Comparison of ENCODE assay signal across 1 cellular context in genomic region chr5:37840036-37840909, GRCh38.
A peak's percentile ranks its signal among the peaks of the same experiment; 100 is the strongest.
TF ChIP-seq lines count a peak whose summit lies in the region.

Gene GDNF, minus strand, starts transcription at chr5:37840041. Its CDS starts 5,245 bp downstream, at chr5:37834796.

TF ChIP-seq in HepG2, 621 proteins besides CTCF, POLR2A, EP300 and RAD21 (continued from another document and continues in another):
- TF ChIP-seq ATF3 (CRISPR knock-in tag; IDR thresholded peaks at IDR 0.05) (no peak), ZBTB14 (CRISPR knock-in tag; IDR thresholded peaks at IDR 0.05) (0 out of 2 replicates have a peak, but pooled peaks have one; percentile 22), IRF9 (CRISPR knock-in tag; IDR thresholded peaks at IDR 0.05; ENCODE audit: borderline replicate concordance) (no peak), NFKB2 (CRISPR knock-in tag; IDR thresholded peaks at IDR 0.05; ENCODE audit: borderline replicate concordance) (no peak; the same call in 1 of the 2 replicates), ZNF766 (CRISPR knock-in tag; IDR thresholded peaks at IDR 0.05; ENCODE audit: borderline replicate concordance) (0 out of 2 replicates have a peak, but pooled peaks have one; percentile 35), ZNF800 (CRISPR knock-in tag; IDR thresholded peaks at IDR 0.05) (peak; percentile 94), CSRNP1 (CRISPR knock-in tag; IDR thresholded peaks at IDR 0.05) (peak; percentile 43; the same call in 1 of the 2 replicates), ZNF446 (CRISPR knock-in tag; IDR thresholded peaks at IDR 0.05) (no peak), ZNF335 (CRISPR knock-in tag; IDR thresholded peaks at IDR 0.05) (no peak), IKZF1 (IDR thresholded peaks at IDR 0.05) (no peak), JUND (CRISPR knock-in tag; IDR thresholded peaks at IDR 0.05) (0 out of 2 replicates have a peak, but pooled peaks have one; percentile 10), GATAD2A (CRISPR knock-in tag; IDR thresholded peaks at IDR 0.05) (no peak), TFDP1 (CRISPR knock-in tag; IDR thresholded peaks at IDR 0.05; ENCODE audit: borderline replicate concordance) (peak; percentile 93), FOXO1 (CRISPR knock-in tag; IDR thresholded peaks at IDR 0.05) (no peak), BRF2 (CRISPR knock-in tag; IDR thresholded peaks at IDR 0.05) (no peak), ESRRA (CRISPR knock-in tag; IDR thresholded peaks at IDR 0.05; ENCODE audit: low read depth) (no peak), JUN (CRISPR knock-in tag; IDR thresholded peaks at IDR 0.05) (no peak), ZZZ3 (CRISPR knock-in tag; IDR thresholded peaks at IDR 0.05; ENCODE audit: borderline replicate concordance) (no peak), NCOA5 (CRISPR knock-in tag; IDR thresholded peaks at IDR 0.05) (no peak), YY1 (IDR thresholded peaks at IDR 0.05; ENCODE audit: insufficient read depth, insufficient replicate concordance, low read depth, low read length) (no peak), REXO4 (CRISPR knock-in tag; IDR thresholded peaks at IDR 0.05; ENCODE audit: borderline replicate concordance) (peak; percentile 61; the same call in 1 of the 2 replicates), YEATS2 (CRISPR knock-in tag; IDR thresholded peaks at IDR 0.05; ENCODE audit: borderline replicate concordance) (0 out of 2 replicates have a peak, but pooled peaks have one; percentile 21), ISL2 (CRISPR knock-in tag; IDR thresholded peaks at IDR 0.05) (no peak), ZBTB2 (CRISPR knock-in tag; IDR thresholded peaks at IDR 0.05; ENCODE audit: low read depth) (no peak), ZFP36L2 (CRISPR knock-in tag; IDR thresholded peaks at IDR 0.05) (no peak), GMEB2 (CRISPR knock-in tag; IDR thresholded peaks at IDR 0.05; ENCODE audit: low read depth) (no peak), NR2C2 (CRISPR knock-in tag; IDR thresholded peaks at IDR 0.05; ENCODE audit: borderline replicate concordance) (no peak), ZBTB7A (CRISPR knock-in tag; IDR thresholded peaks at IDR 0.05) (no peak), KLF16 (CRISPR knock-in tag; IDR thresholded peaks at IDR 0.05) (no peak), ZBED4 (CRISPR knock-in tag; IDR thresholded peaks at IDR 0.05; ENCODE audit: borderline replicate concordance) (no peak), WIZ (CRISPR knock-in tag; IDR thresholded peaks at IDR 0.05) (no peak), NR2F2 (IDR thresholded peaks at IDR 0.05; ENCODE audit: borderline replicate concordance, low read depth) (no peak)
- TF ChIP-seq, protein P1, sequence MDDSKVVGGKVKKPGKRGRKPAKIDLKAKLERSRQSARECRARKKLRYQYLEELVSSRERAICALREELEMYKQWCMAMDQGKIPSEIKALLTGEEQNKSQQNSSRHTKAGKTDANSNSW (CRISPR knock-in tag; IDR thresholded peaks at IDR 0.05; ENCODE audit: borderline replicate concordance), result peak; percentile 44; the same call in 1 of the 2 replicates
- TF ChIP-seq, protein P2, sequence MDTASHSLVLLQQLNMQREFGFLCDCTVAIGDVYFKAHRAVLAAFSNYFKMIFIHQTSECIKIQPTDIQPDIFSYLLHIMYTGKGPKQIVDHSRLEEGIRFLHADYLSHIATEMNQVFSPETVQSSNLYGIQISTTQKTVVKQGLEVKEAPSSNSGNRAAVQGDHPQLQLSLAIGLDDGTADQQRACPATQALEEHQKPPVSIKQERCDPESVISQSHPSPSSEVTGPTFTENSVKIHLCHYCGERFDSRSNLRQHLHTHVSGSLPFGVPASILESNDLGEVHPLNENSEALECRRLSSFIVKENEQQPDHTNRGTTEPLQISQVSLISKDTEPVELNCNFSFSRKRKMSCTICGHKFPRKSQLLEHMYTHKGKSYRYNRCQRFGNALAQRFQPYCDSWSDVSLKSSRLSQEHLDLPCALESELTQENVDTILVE (CRISPR knock-in tag; IDR thresholded peaks at IDR 0.05), result 0 out of 2 replicates have a peak, but pooled peaks have one; percentile 40
- TF ChIP-seq, protein P3, sequence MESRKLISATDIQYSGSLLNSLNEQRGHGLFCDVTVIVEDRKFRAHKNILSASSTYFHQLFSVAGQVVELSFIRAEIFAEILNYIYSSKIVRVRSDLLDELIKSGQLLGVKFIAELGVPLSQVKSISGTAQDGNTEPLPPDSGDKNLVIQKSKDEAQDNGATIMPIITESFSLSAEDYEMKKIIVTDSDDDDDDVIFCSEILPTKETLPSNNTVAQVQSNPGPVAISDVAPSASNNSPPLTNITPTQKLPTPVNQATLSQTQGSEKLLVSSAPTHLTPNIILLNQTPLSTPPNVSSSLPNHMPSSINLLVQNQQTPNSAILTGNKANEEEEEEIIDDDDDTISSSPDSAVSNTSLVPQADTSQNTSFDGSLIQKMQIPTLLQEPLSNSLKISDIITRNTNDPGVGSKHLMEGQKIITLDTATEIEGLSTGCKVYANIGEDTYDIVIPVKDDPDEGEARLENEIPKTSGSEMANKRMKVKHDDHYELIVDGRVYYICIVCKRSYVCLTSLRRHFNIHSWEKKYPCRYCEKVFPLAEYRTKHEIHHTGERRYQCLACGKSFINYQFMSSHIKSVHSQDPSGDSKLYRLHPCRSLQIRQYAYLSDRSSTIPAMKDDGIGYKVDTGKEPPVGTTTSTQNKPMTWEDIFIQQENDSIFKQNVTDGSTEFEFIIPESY (CRISPR knock-in tag; IDR thresholded peaks at IDR 0.05), result no peak
- TF ChIP-seq, protein P4, sequence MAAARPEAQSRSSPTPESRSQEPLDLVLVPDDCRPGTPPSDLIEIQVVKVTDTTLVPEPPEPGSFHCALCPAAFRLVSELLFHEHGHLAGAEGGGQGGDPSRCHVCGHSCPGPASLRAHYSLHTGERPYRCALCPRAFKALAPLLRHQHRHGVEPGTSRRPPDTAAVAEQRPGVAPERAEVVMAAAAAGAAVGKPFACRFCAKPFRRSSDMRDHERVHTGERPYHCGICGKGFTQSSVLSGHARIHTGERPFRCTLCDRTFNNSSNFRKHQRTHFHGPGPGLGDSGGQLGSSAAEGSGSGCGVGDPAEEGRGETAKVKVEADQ (CRISPR knock-in tag; IDR thresholded peaks at IDR 0.05; ENCODE audit: borderline replicate concordance), result no peak
